Comparison of ENCODE assay signal across 21 cellular contexts in the genomic region with DNA sequence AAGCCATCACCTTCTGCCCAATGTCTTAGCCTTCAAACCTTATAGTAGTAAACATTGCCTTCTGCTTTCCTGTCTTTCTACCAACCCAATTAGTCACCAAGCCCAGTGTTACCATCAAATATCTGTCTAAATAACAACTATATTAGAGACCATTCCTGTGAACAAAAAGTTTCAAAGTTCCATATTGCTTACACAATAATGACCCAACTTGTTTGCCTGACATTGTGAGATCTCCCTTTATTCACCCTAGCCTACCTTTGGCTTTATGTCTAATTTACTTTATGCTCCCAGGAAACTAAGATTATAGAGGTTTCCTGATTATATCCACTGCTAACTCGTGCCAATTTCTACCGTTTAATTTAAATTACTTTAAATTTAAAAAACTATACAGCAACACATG.
"Had no signal": no experiment of that assay in that cellular context is flagged by ENCODE, and none has a peak within 500 bp of the region (broad histone marks: within the 10 kb centered on the region; RNA-seq: fewer than 3 reads in every experiment).

No MANE protein-coding gene starts in this region.

- H3K36me3 ChIP-seq: SJSA1 had no signal

- H3K4me3 ChIP-seq: K562, SJSA1, SK-N-MC had no signal

- H3K27ac ChIP-seq: KMS-11, SJSA1, SK-N-MC had no signal

- DNase-seq: Kasumi-1, MM.1S, NCI-H1092 treated with DMSO at 0.1 percent for 48 hours, NCI-H1436, NCI-H187, NCI-H2029, NCI-H2081 treated with DMSO at 0.1 percent for 48 hours, NCI-H2171, NCI-H226, NCI-H446, NCI-H510A, NCI-H524 treated with DMSO at 0.1 percent for 48 hours, NCI-H774, Right ventricle myocardium superior, RPMI8226, SIG-M5 had no signal

- H3K9ac ChIP-seq: KMS-11 had no signal

- H3K27me3 ChIP-seq: SJSA1 had no signal

- H3K9me3 ChIP-seq: SJSA1 had no signal

- ATAC-seq: K562 had no signal

- H3K4me3 Mint-ChIP-seq: IgD-negative memory B cell had no signal

- H3K4me1 Mint-ChIP-seq: IgD-negative memory B cell had no signal

- H3K4me1 ChIP-seq: SJSA1 had no signal

- H3K27ac Mint-ChIP-seq: IgD-negative memory B cell had no signal
